Comparison of ENCODE assay signal across 12 cellular contexts in the genomic region with DNA sequence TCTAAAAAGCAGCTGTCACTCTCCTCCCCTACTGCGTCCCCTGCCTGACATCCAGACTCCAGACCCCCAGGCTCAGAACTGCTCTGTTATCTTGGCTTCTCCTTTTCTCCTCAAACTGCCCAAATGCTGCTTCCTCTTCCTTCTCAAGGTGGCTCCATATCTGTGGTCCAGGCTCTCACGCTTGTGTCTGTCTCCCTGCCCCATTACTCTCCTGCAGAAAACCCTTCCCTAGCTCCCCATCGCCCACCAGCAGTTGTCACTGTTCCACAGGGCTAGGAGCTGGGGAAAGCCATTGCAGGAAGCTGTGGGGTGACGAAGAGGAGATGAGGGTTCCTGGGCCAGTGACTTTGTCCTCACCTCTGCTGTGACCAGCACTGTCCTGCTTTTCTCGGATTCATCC. TPM values are rescaled to one million over a fixed set of nuclear protein-coding genes. Genes with fewer than 3 reads are reported as not detected.
DNase-seq lines count a peak whose midpoint lies in the region; ATAC-seq and TF ChIP-seq lines count a peak whose summit lies in the region.
"Had no signal": no experiment of that assay in that cellular context is flagged by ENCODE, and none has a peak within 500 bp of the region (broad histone marks: within the 10 kb centered on the region; RNA-seq: fewer than 3 reads in every experiment).

No MANE protein-coding gene starts in this region.

- dilution Hi-C loops in mammary epithelial cell (cut with HindIII; ENCODE audit: low sequenced_read_pairs): no loop called here

- no peaks in the 10 kb centered on the region for H3K36me3 Mint-ChIP-seq in activated T-cell treated with anti-CD3 and anti-CD28 coated beads, Interleukin-2, amount 50 U/mL, for 24 hours (ENCODE audit: low read depth)
- H3K36me3 Mint-ChIP-seq: naive thymus-derived CD4-positive, alpha-beta T cell had no signal

- WGBS in right lobe of liver (ENCODE audit: insufficient coverage, low coverage, low lambda C conversion rate, missing lambda C conversion rate): 62% methylated on average over 4 of the region's 5 CpGs
- 78% methylated on average over 4 of the region's 5 CpGs for WGBS in mammary epithelial cell (ENCODE audit: low coverage, missing lambda C conversion rate)

- in situ Hi-C loops in astrocyte of the cerebellum (cut with HindIII; ENCODE audit: low sequenced_read_pairs): loop anchor here (10.0 kb wide), 1 partner anchor 169 kb away; no protein-coding TSS in a partner anchor
- in situ Hi-C loops in mammary epithelial cell (cut with MboI; ENCODE audit: low sequenced_read_pairs in 2 of 2): no loop called here

- H3K4me3 Mint-ChIP-seq in activated T-cell treated with anti-CD3 and anti-CD28 coated beads, Interleukin-2, amount 50 U/mL, for 24 hours: no peak overlapping the region
- H3K4me3 Mint-ChIP-seq: naive thymus-derived CD4-positive, alpha-beta T cell had no signal

- CTCF ChIA-PET in mammary epithelial cell (lab: Charles Lee; ENCODE audit: low non-redundant PET): interaction anchor here (1.4 kb wide), 1 partner anchor 182 kb away, joined by 11 read pairs; no protein-coding TSS in a partner anchor

- no peaks in the 10 kb centered on the region for H3K79me2 ChIP-seq in mammary epithelial cell (ENCODE audit: insufficient read depth, low read length)

- peaks cover 2% of the 10 kb centered on the region for H3K27me3 Mint-ChIP-seq in activated T-cell treated with anti-CD3 and anti-CD28 coated beads, Interleukin-2, amount 50 U/mL, for 24 hours

- H3K4me1 Mint-ChIP-seq in activated T-cell treated with anti-CD3 and anti-CD28 coated beads, Interleukin-2, amount 50 U/mL, for 24 hours (ENCODE audit: low read depth): no peaks in the 10 kb centered on the region
- H3K4me1 Mint-ChIP-seq: naive thymus-derived CD4-positive, alpha-beta T cell had no signal

- H3K27me3 ChIP-seq in right lobe of liver (no peaks in the 10 kb centered on the region), mammary epithelial cell (ENCODE audit: insufficient read depth, low read length) (no peaks in the 10 kb centered on the region)
- H3K27me3 ChIP-seq: Peyer's patch, testis had no signal

- no TSS peak for BruUV-seq in mammary epithelial cell (replicated peaks; lab: Mats Ljungman, UMichigan)

- H3K4me1 ChIP-seq in right lobe of liver (no peaks in the 10 kb centered on the region), mammary epithelial cell (ENCODE audit: insufficient read depth, low read length) (no peaks in the 10 kb centered on the region)
- H3K4me1 ChIP-seq: Peyer's patch, testis had no signal

- H3K4me3 ChIP-seq in astrocyte of the cerebellum (ENCODE audit: low read depth, low read length) (no peak overlapping the region), right lobe of liver (no peak overlapping the region), mammary epithelial cell (replicated peaks in 1 of 3; ENCODE audit: insufficient read depth in 1 of 3, low read depth in 2 of 3, low read length in 3 of 3) (no peak overlapping the region)
- H3K4me3 ChIP-seq: Peyer's patch, testis had no signal

- no peak overlapping the region for H3K9ac ChIP-seq in mammary epithelial cell (ENCODE audit: insufficient read depth, low read length)

- intact Hi-C loops in right lobe of liver (cut with DNase I) (loop anchor here in 1 of 2 donors (10.0 kb wide), 1 partner anchor 179 kb away; no protein-coding TSS in a partner anchor), mammary epithelial cell (cut with micrococcal nuclease) (no loop called here)

- ATAC-seq in right lobe of liver: peak; percentile 45 to 60 (median 50)
- ATAC-seq: naive thymus-derived CD4-positive, alpha-beta T cell had no signal

- no peaks in the 10 kb centered on the region for H3K9me3 Mint-ChIP-seq in activated T-cell treated with anti-CD3 and anti-CD28 coated beads, Interleukin-2, amount 50 U/mL, for 24 hours
- H3K9me3 Mint-ChIP-seq: naive thymus-derived CD4-positive, alpha-beta T cell had no signal

- H3K9me3 ChIP-seq in right lobe of liver (no peaks in the 10 kb centered on the region), mammary epithelial cell (replicated peaks; ENCODE audit: insufficient read depth, low read length) (no peaks in the 10 kb centered on the region)
- H3K9me3 ChIP-seq: Peyer's patch, testis had no signal

- DNase-seq in DMS 273 (lab: John Stamatoyannopoulos, UW; ENCODE audit: unreplicated experiment): peak; percentile 37
- no peak for DNase-seq in DMS 273 treated with DMSO at 0.1 percent for 48 hours (lab: John Stamatoyannopoulos, UW)
- peak; percentile 37 for DNase-seq in HK-2 (ENCODE audit: unreplicated experiment)
- no peak for DNase-seq in astrocyte of the cerebellum (ENCODE audit: low read depth)
- peak in 1 of 3 donors; percentile 24 for DNase-seq in right lobe of liver
- no peak for DNase-seq in midbrain (lab: John Stamatoyannopoulos, UW)
- no peak for DNase-seq in mammary epithelial cell
- no peak for DNase-seq in activated T-cell treated with anti-CD3 and anti-CD28 coated beads, Interleukin-2, amount 50 U/mL, for 24 hours
- DNase-seq: naive thymus-derived CD4-positive, alpha-beta T cell; Peyer's patch; testis had no signal

- H3K4me2 ChIP-seq in mammary epithelial cell (ENCODE audit: insufficient read depth, low read depth, low read length): no peak overlapping the region

- H3K27ac ChIP-seq in right lobe of liver (no peak overlapping the region), mammary epithelial cell (ENCODE audit: insufficient read depth, low read depth, low read length) (no peak overlapping the region)
- H3K27ac ChIP-seq: 22Rv1, Peyer's patch, testis had no signal

- H2AFZ ChIP-seq in mammary epithelial cell (ENCODE audit: low read depth, low read length): no peak overlapping the region

- TF ChIP-seq CTCF in astrocyte of the cerebellum (IDR thresholded peaks at IDR 0.05; ENCODE audit: low read depth, low read length, missing control alignments) (peak; percentile 54), right lobe of liver (IDR thresholded peaks at IDR 0.05) (peak; percentile 4 to 33 (median 16)), mammary epithelial cell (conservative IDR thresholded peaks at IDR 0.05 in 1 of 2, IDR thresholded peaks at IDR 0.05 in 1 of 2; ENCODE audit: extremely low read depth in 1 of 2, insufficient read depth in 1 of 2, low read depth in 1 of 2, low read length in 2 of 2) (peak in 1 of 2 donors; percentile 21)

- no peak for TF ChIP-seq POLR2A in right lobe of liver (IDR thresholded peaks at IDR 0.05)

- no peaks in the 10 kb centered on the region for H3K36me3 ChIP-seq in right lobe of liver
- no peaks in the 10 kb centered on the region for H3K36me3 ChIP-seq in mammary epithelial cell (ENCODE audit: insufficient read depth, low read length)
- H3K36me3 ChIP-seq: Peyer's patch had no signal

- H4K20me1 ChIP-seq in mammary epithelial cell (ENCODE audit: insufficient read depth, low read length): no peaks in the 10 kb centered on the region

- no peak overlapping the region for H3K27ac Mint-ChIP-seq in activated T-cell treated with anti-CD3 and anti-CD28 coated beads, Interleukin-2, amount 50 U/mL, for 24 hours
- H3K27ac Mint-ChIP-seq: naive thymus-derived CD4-positive, alpha-beta T cell had no signal

RNA-seq across cellular contexts. Expression of a gene that starts 30.7 kb away (rescaled TPM):
- total RNA-seq in right lobe of liver (10 to 100 TPM; 23.6 to 54.5 (median 42.9) TPM), mammary epithelial cell (1 to 10 TPM in 1 of 2 donors, under 1 TPM in 1; 0.07 to 1.2 TPM)
- polyA plus RNA-seq in mammary epithelial cell: 0.02 TPM
- polyA minus RNA-seq in mammary epithelial cell: not detected
- total RNA-seq: naive thymus-derived CD4-positive, alpha-beta T cell had no signal
- polyA plus RNA-seq: naive thymus-derived CD4-positive, alpha-beta T cell had no signal

Comparison
In these comparisons a context has a peak if more than half of its experiments do, and no peak if none do; other contexts are left out.
1. DNase-seq: peak in DMS 273 (single experiment) and HK-2 (single experiment); none in DMS 273 treated with DMSO at 0.1 percent for 48 hours (single experiment), astrocyte of the cerebellum (single experiment), midbrain (single experiment), mammary epithelial cell (single experiment) and activated T-cell treated with anti-CD3 and anti-CD28 coated beads, Interleukin-2, amount 50 U/mL, for 24 hours (single experiment).
2. RNA of a gene that starts 30.7 kb away (total RNA-seq): 23.6 to 54.5 TPM in right lobe of liver; 0.07 to 1.2 TPM in mammary epithelial cell; every median in the first group is over 10 times any median in the second.